In genomic region chr10:127919418-127920191, GRCh38 we compare ENCODE assay signal across 10 cellular contexts. TPM values are rescaled to one million over a fixed set of nuclear protein-coding genes. Genes with fewer than 3 reads are reported as not detected.
DNase-seq lines count a peak whose midpoint lies in the region; ATAC-seq and TF ChIP-seq lines count a peak whose summit lies in the region.
"Had no signal": no experiment of that assay in that cellular context is flagged by ENCODE, and none has a peak within 500 bp of the region (broad histone marks: within the 10 kb centered on the region; RNA-seq: fewer than 3 reads in every experiment).

No MANE protein-coding gene starts in this region.

- H3K27me3 ChIP-seq in ascending aorta (no peaks in the 10 kb centered on the region), lung (ENCODE audit: control insufficient read depth, insufficient read depth) (no peaks in the 10 kb centered on the region)
- H3K27me3 ChIP-seq in CD4-positive, alpha-beta memory T cell (ENCODE audit: insufficient read depth, low read length) = no peaks in the 10 kb centered on the region

- no peak overlapping the region for H3K27ac Mint-ChIP-seq in activated naive CD4-positive, alpha-beta T cell treated with anti-CD3 and anti-CD28 coated beads, Interleukin-2, amount 50 U/mL, for 72 hours
- no peak overlapping the region for H3K27ac Mint-ChIP-seq in T-helper 17 cell
- peak overlapping the region in 2 of 7 donors; percentile 41 to 63 for H3K27ac Mint-ChIP-seq in CD4-positive, alpha-beta memory T cell

- peak; percentile 46 for TF ChIP-seq CTCF in AG09309 (IDR thresholded peaks at IDR 0.05; ENCODE audit: control insufficient read depth, insufficient read depth, low read depth, low read length, missing control alignments)
- TF ChIP-seq CTCF in HFF-Myc (IDR thresholded peaks at IDR 0.05; ENCODE audit: low read depth, low read length, missing control alignments) = peak; percentile 36
- peak; percentile 3 to 35 (median 26) for TF ChIP-seq CTCF in ascending aorta (IDR thresholded peaks at IDR 0.05)
- no peak for TF ChIP-seq CTCF in lung (IDR thresholded peaks at IDR 0.05; ENCODE audit: control extremely low read depth, extremely low read depth)
- no peak for TF ChIP-seq CTCF in GM10248 (IDR thresholded peaks at IDR 0.05; ENCODE audit: control extremely low read depth, extremely low read depth, low read depth, missing control alignments)

- H3K27ac ChIP-seq in ascending aorta (peak overlapping the region; percentile 90 to 92), lung (ENCODE audit: low read depth in 1 of 2, low read length in 1 of 2) (peak overlapping the region; percentile 70 to 81)
- no peak overlapping the region for H3K27ac ChIP-seq in CD4-positive, alpha-beta memory T cell (ENCODE audit: low read depth, low read length)
- H3K27ac ChIP-seq: VCaP had no signal

- no peak overlapping the region for H3K4me3 Mint-ChIP-seq in T-helper 17 cell
- no peak overlapping the region for H3K4me3 Mint-ChIP-seq in CD4-positive, alpha-beta memory T cell

- H3K36me3 ChIP-seq in ascending aorta (no peaks in the 10 kb centered on the region), lung (ENCODE audit: control insufficient read depth in 2 of 2, insufficient read depth in 2 of 2, low read length in 2 of 2) (no peaks in the 10 kb centered on the region)
- H3K36me3 ChIP-seq in CD4-positive, alpha-beta memory T cell (ENCODE audit: insufficient read depth, low read length) = no peaks in the 10 kb centered on the region

- H3K4me1 Mint-ChIP-seq in T-helper 17 cell = no peaks in the 10 kb centered on the region
- H3K4me1 Mint-ChIP-seq in CD4-positive, alpha-beta memory T cell = peaks cover 0 to 4% (median 0%) of the 10 kb centered on the region in 4 donors

- CTCF ChIA-PET in GM10248 (lab: Yijun Ruan, JAX) = no interaction called here
- CTCF ChIA-PET in CD4-positive, alpha-beta memory T cell (lab: Charles Lee; ENCODE audit: partially characterized antibody) = interaction anchor here (0.8 to 1.0 kb wide), 2 partner anchors 14 to 91 kb away, joined by 3 read pairs; no protein-coding TSS in a partner anchor

- peaks cover 6 to 37% of the 10 kb centered on the region in 2 donors for H3K4me1 ChIP-seq in ascending aorta
- H3K4me1 ChIP-seq in lung (ENCODE audit: control insufficient read depth in 2 of 2, insufficient read depth in 2 of 2, low read length in 2 of 2) = peaks cover 23 to 36% of the 10 kb centered on the region in 2 donors
- no peaks in the 10 kb centered on the region for H3K4me1 ChIP-seq in CD4-positive, alpha-beta memory T cell (ENCODE audit: insufficient read depth, low read length)

- H3K4me3 ChIP-seq in AG09309 (ENCODE audit: control insufficient read depth, low read depth, low read length) (no peak overlapping the region), HFF-Myc (replicated peaks; ENCODE audit: low read depth, low read length) (no peak overlapping the region), ascending aorta (no peak overlapping the region), lung (no peak overlapping the region)
- no peak overlapping the region for H3K4me3 ChIP-seq in CD4-positive, alpha-beta memory T cell (ENCODE audit: low read length in 2 of 2)

- peak; percentile 79 for DNase-seq in AG09309 (ENCODE audit: low read depth)
- DNase-seq in HFF-Myc (ENCODE audit: extremely low read depth, low read depth) = peak; percentile 63
- DNase-seq in ascending aorta (ENCODE audit: low spot score in 2 of 2) = peak in 1 of 2 donors; percentile 68
- no peak for DNase-seq in lung (ENCODE audit: low spot score)
- DNase-seq in activated naive CD4-positive, alpha-beta T cell treated with anti-CD3 and anti-CD28 coated beads, Interleukin-2, amount 50 U/mL, for 72 hours (ENCODE audit: low spot score in 2 of 2) = no peak
- DNase-seq in GM10248 (ENCODE audit: extremely low spot score) = no peak
- no peak for DNase-seq in T-helper 17 cell
- no peak for DNase-seq in CD4-positive, alpha-beta memory T cell

- peaks cover 0 to 6% of the 10 kb centered on the region in 2 donors for H3K36me3 Mint-ChIP-seq in activated naive CD4-positive, alpha-beta T cell treated with anti-CD3 and anti-CD28 coated beads, Interleukin-2, amount 50 U/mL, for 72 hours
- H3K36me3 Mint-ChIP-seq in T-helper 17 cell (ENCODE audit: low read depth) = no peaks in the 10 kb centered on the region
- H3K36me3 Mint-ChIP-seq in CD4-positive, alpha-beta memory T cell = no peaks in the 10 kb centered on the region

- intact Hi-C loops in ascending aorta (cut with DNase I) = loop anchor here (1.0 to 5.0 kb wide), 6 partner anchors 12 to 1672 kb away; partner anchors contain the start of gene PTPRE
- intact Hi-C loops in CD4-positive, alpha-beta memory T cell (cut with micrococcal nuclease) = no loop called here

- H3K27me3 Mint-ChIP-seq in T-helper 17 cell = no peaks in the 10 kb centered on the region
- H3K27me3 Mint-ChIP-seq in CD4-positive, alpha-beta memory T cell = peaks cover 0 to 2% of the 10 kb centered on the region in 2 donors

- ATAC-seq in lung (ENCODE audit: insufficient read depth, low FRiP score) (no peak), T-helper 17 cell (no peak)
- no peak for ATAC-seq in activated naive CD4-positive, alpha-beta T cell treated with anti-CD3 and anti-CD28 coated beads, Interleukin-2, amount 50 U/mL, for 72 hours

- H3K9me3 ChIP-seq in ascending aorta = no peaks in the 10 kb centered on the region
- H3K9me3 ChIP-seq in lung (ENCODE audit: control insufficient read depth in 2 of 2, insufficient read depth in 1 of 2, low read length in 1 of 2) = no peaks in the 10 kb centered on the region
- no peaks in the 10 kb centered on the region for H3K9me3 ChIP-seq in T-helper 17 cell (ENCODE audit: control insufficient read depth, low read length, poor library complexity, severe bottlenecking)
- H3K9me3 ChIP-seq in CD4-positive, alpha-beta memory T cell (ENCODE audit: control insufficient read depth in 1 of 2, low read length in 2 of 2) = no peaks in the 10 kb centered on the region

- H3K9me3 Mint-ChIP-seq in activated naive CD4-positive, alpha-beta T cell treated with anti-CD3 and anti-CD28 coated beads, Interleukin-2, amount 50 U/mL, for 72 hours = peaks cover 0 to 5% of the 10 kb centered on the region in 2 donors
- H3K9me3 Mint-ChIP-seq in CD4-positive, alpha-beta memory T cell = peaks cover 0 to 1% (median 0%) of the 10 kb centered on the region in 8 donors

- WGBS in lung, 2 donors = 14 to 31% methylated on average over 11 of the region's 11 CpGs

- POLR2A ChIA-PET in GM10248 (lab: Yijun Ruan, JAX) = no interaction called here
- POLR2A ChIA-PET in CD4-positive, alpha-beta memory T cell (lab: Charles Lee; ENCODE audit: partially characterized antibody) = no interaction called here

RNA-seq across cellular contexts. Expression of gene PTPRE, which starts 12.7 kb away (rescaled TPM):
- total RNA-seq in ascending aorta (14.5 TPM), lung (10 to 100 TPM; 27.3 to 68.7 TPM), T-helper 17 cell (10 to 100 TPM; 45.3 to 54.8 TPM)
- 10 to 100 TPM; 15.5 to 45.7 TPM for polyA plus RNA-seq in lung
- total RNA-seq in activated naive CD4-positive, alpha-beta T cell treated with anti-CD3 and anti-CD28 coated beads, Interleukin-2, amount 50 U/mL, for 72 hours = 10 to 100 TPM; 28.4 to 55.5 TPM
- 10 to 100 TPM; 24.4 to 27.6 TPM for total RNA-seq in CD4-positive, alpha-beta memory T cell
- polyA plus RNA-seq in CD4-positive, alpha-beta memory T cell = 10 to 100 TPM in 1 of 2 donors, 1 to 10 TPM in 1; 6.5 to 13.5 TPM

RNA-seq across cellular contexts. Expression of gene CLRN3, which starts 26.9 kb away (rescaled TPM):
- total RNA-seq in ascending aorta = not detected
- not detected for total RNA-seq in lung
- polyA plus RNA-seq in lung = under 1 TPM; 0.10 to 0.12 TPM
- not detected for total RNA-seq in activated naive CD4-positive, alpha-beta T cell treated with anti-CD3 and anti-CD28 coated beads, Interleukin-2, amount 50 U/mL, for 72 hours
- total RNA-seq in T-helper 17 cell = not detected
- total RNA-seq in CD4-positive, alpha-beta memory T cell = not detected
- polyA plus RNA-seq in CD4-positive, alpha-beta memory T cell = not detected
- total RNA-seq: lower leg skin had no signal

Comparison
In these comparisons a context has a peak if more than half of its experiments do, and no peak if none do; other contexts are left out.
1. DNase-seq: peak in AG09309 (single experiment) and HFF-Myc (single experiment); none in lung (single experiment), activated naive CD4-positive, alpha-beta T cell treated with anti-CD3 and anti-CD28 coated beads, Interleukin-2, amount 50 U/mL, for 72 hours (0 of 2), GM10248 (single experiment), T-helper 17 cell (0 of 3) and CD4-positive, alpha-beta memory T cell (0 of 5).
2. CTCF ChIP-seq: peak in AG09309 (single experiment), HFF-Myc (single experiment) and ascending aorta (3 of 3); none in lung (single experiment) and GM10248 (single experiment).